Comparison of ENCODE assay signal across 16 cellular contexts in genomic region chr16:11620243-11621003, GRCh38. TPM values are rescaled to one million over a fixed set of nuclear protein-coding genes. Genes with fewer than 3 reads are reported as not detected.
DNase-seq lines count a peak whose midpoint lies in the region; ATAC-seq, FAIRE-seq and TF ChIP-seq lines count a peak whose summit lies in the region.
"Had no signal": no experiment of that assay in that cellular context is flagged by ENCODE, and none has a peak within 500 bp of the region (broad histone marks: within the 10 kb centered on the region; RNA-seq: fewer than 3 reads in every experiment).

No MANE protein-coding gene starts in this region.

- H3K27ac ChIP-seq in OCI-LY1 (ENCODE audit: low read depth, low read length, poor library complexity, severe bottlenecking) (peak overlapping the region; percentile 100), K562 (ENCODE audit: extremely low read depth, low read depth, low read length) (no peak overlapping the region; the same call in 2 of the 3 replicates)
- H3K27ac ChIP-seq: left ventricle myocardium inferior, testis had no signal

- TF ChIP-seq POLR2A in K562 (conservative IDR thresholded peaks at IDR 0.05), result no peak

- peak overlapping the region; percentile 74 for H3K27ac Mint-ChIP-seq in activated CD4-positive, alpha-beta T cell treated with anti-CD3 and anti-CD28 coated beads, Interleukin-2, amount 10 ng/mL, durations not matched to agents 24 days and 14 days
- H3K27ac Mint-ChIP-seq in osteocyte (ENCODE audit: unreplicated experiment), result peak overlapping the region; percentile 65

- H4K20me1 ChIP-seq in OCI-LY1 (ENCODE audit: insufficient read depth, low read length) (no peaks in the 10 kb centered on the region), K562 (replicated peaks; ENCODE audit: control insufficient read depth, insufficient read depth, low read length) (no peaks in the 10 kb centered on the region)

- H3K9ac ChIP-seq in OCI-LY1 (ENCODE audit: low read length) (no peak overlapping the region), K562 (ENCODE audit: insufficient read depth in 1 of 2, low read depth in 2 of 2, low read length in 2 of 2) (no peak overlapping the region)

- DNase-seq in activated CD4-positive, alpha-beta T cell treated with anti-CD3 and anti-CD28 coated beads, Interleukin-2, amount 10 ng/mL, durations not matched to agents 24 days and 14 days, result no peak
- DNase-seq in activated CD4-positive, alpha-beta T cell treated with anti-CD3 and anti-CD28 coated beads for 48 hours, result no peak
- DNase-seq in K562 (ENCODE audit: extremely low read depth in 1 of 4, low spot score in 3 of 4), result no peak
- DNase-seq in osteocyte (ENCODE audit: extremely low spot score, unreplicated experiment), result no peak
- DNase-seq in HK-2 (ENCODE audit: unreplicated experiment), result no peak
- DNase-seq in AML-193 (lab: John Stamatoyannopoulos, UW), result no peak
- DNase-seq in DMS153 (lab: John Stamatoyannopoulos, UW), result no peak
- DNase-seq: activated effector memory CD4-positive, alpha-beta T cell treated with anti-CD3 and anti-CD28 coated beads, Interleukin-2, amount 50 U/mL, for 16 hours; Calu3; left ventricle myocardium inferior; NCI-H1417 treated with DMSO at 0.1 percent for 48 hours; NCI-H510A; PC-3; testis had no signal

- CTCF ChIA-PET in K562 (lab: Yijun Ruan, JAX; ENCODE audit: low intra/inter-chr PET ratio), result no interaction called here

- no peaks in the 10 kb centered on the region for H3K36me3 ChIP-seq in OCI-LY1 (ENCODE audit: insufficient read depth, low read length)
- no peaks in the 10 kb centered on the region for H3K36me3 ChIP-seq in K562 (ENCODE audit: control insufficient read depth, insufficient read depth, low read length)
- H3K36me3 ChIP-seq: left ventricle myocardium inferior had no signal

- H3K36me3 Mint-ChIP-seq in activated CD4-positive, alpha-beta T cell treated with anti-CD3 and anti-CD28 coated beads, Interleukin-2, amount 10 ng/mL, durations not matched to agents 24 days and 14 days (ENCODE audit: low read depth), result peaks cover 5% of the 10 kb centered on the region
- peaks cover 3% of the 10 kb centered on the region for H3K36me3 Mint-ChIP-seq in osteocyte (ENCODE audit: unreplicated experiment)

- TF ChIP-seq EP300 in K562 (IDR thresholded peaks at IDR 0.05; ENCODE audit: low read length), result no peak

- no peak for FAIRE-seq in K562 (lab: Jason Lieb, UNC)
- FAIRE-seq: bronchial epithelial cell had no signal

- H3K9me3 ChIP-seq in OCI-LY1 (ENCODE audit: low read length), result no peaks in the 10 kb centered on the region; the same call in 1 of the 2 replicates
- H3K9me3 ChIP-seq in K562 (replicated peaks; ENCODE audit: control insufficient read depth, insufficient read depth, low read depth, low read length), result no peaks in the 10 kb centered on the region; the same call in 1 of the 2 replicates
- H3K9me3 ChIP-seq: left ventricle myocardium inferior, testis had no signal

- 0 out of 2 replicates have a peak, but pooled peaks cover 6% of the 10 kb centered on the region for H3F3A ChIP-seq in OCI-LY1 (ENCODE audit: insufficient read depth, low read length)

- H3K79me2 ChIP-seq in OCI-LY1 (ENCODE audit: insufficient read depth, low read length) (no peaks in the 10 kb centered on the region), K562 (ENCODE audit: control insufficient read depth, insufficient read depth, low read length) (no peaks in the 10 kb centered on the region)

- BruUV-seq in K562 (replicated peaks; lab: Mats Ljungman, UMichigan), result no TSS peak

- peaks cover 36% of the 10 kb centered on the region for H3K4me1 Mint-ChIP-seq in activated CD4-positive, alpha-beta T cell treated with anti-CD3 and anti-CD28 coated beads, Interleukin-2, amount 10 ng/mL, durations not matched to agents 24 days and 14 days
- H3K4me1 Mint-ChIP-seq in osteocyte (ENCODE audit: unreplicated experiment), result peaks cover 62% of the 10 kb centered on the region

- H3K4me2 ChIP-seq in OCI-LY1 (ENCODE audit: low read length) (no peak overlapping the region), K562 (ENCODE audit: insufficient read depth, low read length) (no peak overlapping the region)

- no peak for TF ChIP-seq RAD21 in K562 (CRISPR knock-in tag; conservative IDR thresholded peaks at IDR 0.05 in 1 of 2, IDR thresholded peaks at IDR 0.05 in 1 of 2)

- H3K4me3 ChIP-seq in OCI-LY1 (ENCODE audit: low read depth, low read length, poor library complexity, severe bottlenecking), result no peak overlapping the region
- no peak overlapping the region for H3K4me3 ChIP-seq in K562
- H3K4me3 ChIP-seq: left ventricle myocardium inferior, testis had no signal

- 72% methylated on average over 8 of the region's 8 CpGs for WGBS in K562 (ENCODE audit: insufficient coverage, low coverage, missing lambda C conversion rate)

- no peak for TF ChIP-seq CTCF in OCI-LY1 (IDR thresholded peaks at IDR 0.05; ENCODE audit: low read length)
- no peak for TF ChIP-seq CTCF in K562 (IDR thresholded peaks at IDR 0.05 in 2 of 3, conservative IDR thresholded peaks at IDR 0.05 in 1 of 3; ENCODE audit: insufficient read depth in 2 of 3, low read depth in 1 of 3, low read length in 3 of 3)
- TF ChIP-seq CTCF in osteocyte (IDR thresholded peaks at IDR 0.05), result no peak

- H3K27me3 ChIP-seq in OCI-LY1 (ENCODE audit: insufficient read depth, low read length) (no peaks in the 10 kb centered on the region), K562 (ENCODE audit: control insufficient read depth in 2 of 2, insufficient read depth in 2 of 2, low read length in 2 of 2) (no peaks in the 10 kb centered on the region)
- H3K27me3 ChIP-seq: testis had no signal

- no peak for ATAC-seq in K562
- ATAC-seq: PC-3 had no signal

- H2AFZ ChIP-seq in OCI-LY1 (ENCODE audit: low read length) (no peak overlapping the region), K562 (ENCODE audit: low read depth, low read length) (no peak overlapping the region)

- no peaks in the 10 kb centered on the region for H3K9me2 ChIP-seq in OCI-LY1 (ENCODE audit: low read depth, low read length)

- peak overlapping the region; percentile 27 for H3K4me3 Mint-ChIP-seq in activated CD4-positive, alpha-beta T cell treated with anti-CD3 and anti-CD28 coated beads, Interleukin-2, amount 10 ng/mL, durations not matched to agents 24 days and 14 days
- H3K4me3 Mint-ChIP-seq in osteocyte (ENCODE audit: unreplicated experiment), result no peak overlapping the region

- intact Hi-C loops in activated CD4-positive, alpha-beta T cell treated with anti-CD3 and anti-CD28 coated beads, Interleukin-2, amount 10 ng/mL, durations not matched to agents 24 days and 14 days (cut with micrococcal nuclease), result loop anchor here (5.0 kb wide), 1 partner anchor 38 kb away; no protein-coding TSS in a partner anchor
- intact Hi-C loops in K562 (cut with micrococcal nuclease), result no loop called here

- POLR2A ChIA-PET in K562 (lab: Yijun Ruan, JAX), result no interaction called here

- H3K27me3 Mint-ChIP-seq in activated CD4-positive, alpha-beta T cell treated with anti-CD3 and anti-CD28 coated beads, Interleukin-2, amount 10 ng/mL, durations not matched to agents 24 days and 14 days, result no peaks in the 10 kb centered on the region
- no peaks in the 10 kb centered on the region for H3K27me3 Mint-ChIP-seq in osteocyte (ENCODE audit: unreplicated experiment)

- H3K9me3 Mint-ChIP-seq in activated CD4-positive, alpha-beta T cell treated with anti-CD3 and anti-CD28 coated beads, Interleukin-2, amount 10 ng/mL, durations not matched to agents 24 days and 14 days, result peaks cover 5% of the 10 kb centered on the region
- H3K9me3 Mint-ChIP-seq in osteocyte (ENCODE audit: unreplicated experiment), result peaks cover 4% of the 10 kb centered on the region

- in situ Hi-C loops in K562 (cut with MboI), result no loop called here

- H3K4me1 ChIP-seq in OCI-LY1 (ENCODE audit: insufficient read depth, low read length, severe bottlenecking) (peaks cover 70% of the 10 kb centered on the region), K562 (replicated peaks in 1 of 2; ENCODE audit: control insufficient read depth in 2 of 2, insufficient read depth in 2 of 2, low read length in 2 of 2) (peaks cover 12 to 18% of the 10 kb centered on the region in 2 experiments)

- no peaks in the 10 kb centered on the region for H3K9me1 ChIP-seq in K562 (ENCODE audit: control insufficient read depth, insufficient read depth, low read length)

RNA-seq across cellular contexts. Expression of gene LITAF, which starts 33.7 kb away (rescaled TPM):
- total RNA-seq in activated CD4-positive, alpha-beta T cell treated with anti-CD3 and anti-CD28 coated beads, Interleukin-2, amount 10 ng/mL, durations not matched to agents 24 days and 14 days, result 163 and 170 TPM in 2 replicates
- total RNA-seq in K562 (2011; cell fraction: chromatin; rRNA removed; ENCODE audit: low replicate concordance), result 1.8 and 3.5 TPM in 2 replicates
- 1.3 and 2.8 TPM in 2 replicates for total RNA-seq in K562 (2011; cell fraction: nucleolus; rRNA removed)
- total RNA-seq in K562 (2011; cell fraction: nucleoplasm; rRNA removed), result 1.2 and 3.2 TPM in 2 replicates
- total RNA-seq in K562 (2014; rRNA removed) (4.1 and 6.2 TPM in 2 replicates), K562 (2014; rRNA removed; fragmentation: Illumina TruSeq; extraction: Trizol) (7.5 and 10.0 TPM in 2 replicates), K562 (2015; rRNA removed; fragmentation: Illumina TruSeq; extraction: Trizol) (11.1 and 11.9 TPM in 2 replicates), K562 (2021) (10.8 and 13.9 TPM in 2 replicates), osteocyte (179 and 189 TPM in 2 replicates)
- polyA plus RNA-seq in K562 (2011; rRNA removed) (4.4 and 7.8 TPM in 2 replicates), K562 (2014; fragmentation: Illumina TruSeq; extraction: Trizol) (14.1 and 14.8 TPM in 2 replicates), K562 (2014; fragmentation: Nextera tagmentation; extraction: Ambion mirVana) (10 to 100 TPM; 14.9 to 17.8 TPM), K562 (2014; rRNA removed) (4.9 and 6.8 TPM in 2 replicates)
- 15.6 and 16.4 TPM in 2 replicates for polyA plus RNA-seq in K562 (2011; cell fraction: cytosol; rRNA removed)
- 4.4 and 4.7 TPM in 2 replicates for polyA plus RNA-seq in K562 (2011; cell fraction: nucleus; rRNA removed)
- polyA plus RNA-seq in K562 (2012), result 14.5 and 40.7 TPM in 2 replicates
- 2.9 and 3.1 TPM in 2 replicates for polyA minus RNA-seq in K562 (2011; rRNA and poly(A)+ RNA removed)
- 2.1 and 4.6 TPM in 2 replicates for polyA minus RNA-seq in K562 (2011; cell fraction: cytosol; rRNA and poly(A)+ RNA removed)
- polyA minus RNA-seq in K562 (2011; cell fraction: nucleus; rRNA and poly(A)+ RNA removed), result 1.2 and 2.2 TPM in 2 replicates

RNA-seq across cellular contexts. Expression of gene SNN, which starts 47.8 kb away (rescaled TPM):
- total RNA-seq in activated CD4-positive, alpha-beta T cell treated with anti-CD3 and anti-CD28 coated beads, Interleukin-2, amount 10 ng/mL, durations not matched to agents 24 days and 14 days, result 8.3 and 9.1 TPM in 2 replicates
- total RNA-seq in K562 (2011; cell fraction: chromatin; rRNA removed; ENCODE audit: low replicate concordance), result 0.81 and 2.2 TPM in 2 replicates
- 1.7 and 2.0 TPM in 2 replicates for total RNA-seq in K562 (2011; cell fraction: nucleolus; rRNA removed)
- 1.8 and 2.4 TPM in 2 replicates for total RNA-seq in K562 (2011; cell fraction: nucleoplasm; rRNA removed)
- 1.4 and 2.4 TPM in 2 replicates for total RNA-seq in K562 (2014; rRNA removed)
- total RNA-seq in K562 (2014; rRNA removed; fragmentation: Illumina TruSeq; extraction: Trizol), result 1.5 and 1.6 TPM in 2 replicates
- 2.8 and 3.0 TPM in 2 replicates for total RNA-seq in K562 (2015; rRNA removed; fragmentation: Illumina TruSeq; extraction: Trizol)
- total RNA-seq in K562 (2021), result 2.0 and 2.9 TPM in 2 replicates
- polyA plus RNA-seq in K562 (2011; rRNA removed), result 2.2 and 2.3 TPM in 2 replicates
- 2.3 and 2.9 TPM in 2 replicates for polyA plus RNA-seq in K562 (2011; cell fraction: cytosol; rRNA removed)
- polyA plus RNA-seq in K562 (2011; cell fraction: nucleus; rRNA removed), result 1.2 and 2.1 TPM in 2 replicates
- 3.0 and 3.7 TPM in 2 replicates for polyA plus RNA-seq in K562 (2012)
- 1.9 and 2.6 TPM in 2 replicates for polyA plus RNA-seq in K562 (2014; fragmentation: Illumina TruSeq; extraction: Trizol)
- polyA plus RNA-seq in K562 (2014; fragmentation: Nextera tagmentation; extraction: Ambion mirVana), result under 1 TPM; 0.07 to 0.22 TPM
- 1.9 and 2.5 TPM in 2 replicates for polyA plus RNA-seq in K562 (2014; rRNA removed)
- polyA minus RNA-seq in K562 (2011; rRNA and poly(A)+ RNA removed), result 1.4 TPM in 2 replicates
- 0.67 and 1.7 TPM in 2 replicates for polyA minus RNA-seq in K562 (2011; cell fraction: cytosol; rRNA and poly(A)+ RNA removed)
- polyA minus RNA-seq in K562 (2011; cell fraction: nucleus; rRNA and poly(A)+ RNA removed), result 0.94 and 2.0 TPM in 2 replicates
- 23.4 and 24.0 TPM in 2 replicates for total RNA-seq in osteocyte

Comparison
In these comparisons a context has a peak if more than half of its experiments do, and no peak if none do; other contexts are left out.
1. RNA of gene LITAF, which starts 33.7 kb away (total RNA-seq): 179 to 189 TPM in osteocyte and 163 to 170 TPM in activated CD4-positive, alpha-beta T cell treated with anti-CD3 and anti-CD28 coated beads, Interleukin-2, amount 10 ng/mL, durations not matched to agents 24 days and 14 days; 1.2 to 13.9 TPM in K562; every median in the first group is over 10 times any median in the second.